Comparison of ENCODE assay signal across 21 cellular contexts in the genomic region with DNA sequence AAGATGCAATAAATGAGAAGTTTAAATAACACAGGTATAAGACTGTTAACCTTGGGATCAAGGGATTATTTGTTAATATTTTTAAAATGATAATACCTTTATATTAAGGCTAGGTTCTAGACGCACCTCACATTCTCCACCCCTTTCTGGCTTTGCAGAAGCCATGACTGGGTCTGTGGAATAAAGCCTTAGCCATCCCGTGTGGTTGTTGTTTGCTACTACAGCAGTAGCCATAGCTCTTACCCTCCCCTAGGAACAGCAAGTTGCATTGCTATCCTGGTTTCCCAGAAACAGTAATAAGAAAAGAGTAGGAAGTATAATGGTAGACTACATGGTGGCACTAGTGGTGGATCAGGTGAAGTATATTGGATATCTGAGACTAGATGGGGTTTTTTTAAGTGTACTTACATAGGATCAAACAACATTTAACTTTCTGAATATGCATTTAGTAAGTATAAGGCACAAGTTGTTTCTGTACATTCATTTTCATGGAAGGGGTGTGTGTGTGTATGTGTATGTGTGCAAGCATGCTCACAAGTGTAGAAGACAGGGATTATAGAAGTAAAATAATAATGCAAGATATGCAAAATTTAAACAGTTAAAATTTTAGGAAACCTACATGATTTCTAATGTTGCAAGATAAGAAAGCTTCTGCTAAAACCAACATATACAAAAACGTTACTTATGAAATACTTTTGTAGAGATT.
DNase-seq lines count a peak whose midpoint lies in the region; ATAC-seq, FAIRE-seq and TF ChIP-seq lines count a peak whose summit lies in the region.
"Had no signal": no experiment of that assay in that cellular context is flagged by ENCODE, and none has a peak within 500 bp of the region (broad histone marks: within the 10 kb centered on the region; RNA-seq: fewer than 3 reads in every experiment).

No MANE protein-coding gene starts in this region.

- H3K27ac ChIP-seq in pancreas, result no peak overlapping the region
- H3K27ac ChIP-seq: SJCRH30 had no signal

- peak; percentile 41 for DNase-seq in H7
- DNase-seq in NCI-H82 treated with DMSO at 0.1 percent for 48 hours (lab: John Stamatoyannopoulos, UW; ENCODE audit: unreplicated experiment), result peak; percentile 8
- DNase-seq in epithelial cell of proximal tubule (ENCODE audit: low read depth), result no peak
- no peak for DNase-seq in pancreas
- no peak for DNase-seq in NCI-H1105 treated with DMSO at 0.1 percent for 48 hours (lab: John Stamatoyannopoulos, UW)
- DNase-seq: activated CD4-positive, alpha-beta T cell treated with anti-CD3 and anti-CD28 coated beads for 1 hour; activated CD8-positive, alpha-beta memory T cell treated with anti-CD3 and anti-CD28 coated beads, Interleukin-2, amount 10 ng/mL, durations not matched to agents 7 days and 5 days; activated effector memory CD4-positive, alpha-beta T cell treated with Interleukin-2 at 50 U/mL for 16 hours; amniotic stem cell; foreskin melanocyte; left ventricle myocardium superior; NCI-H187; NCI-H510A treated with DMSO at 0.1 percent for 48 hours; SJCRH30; small intestine; stimulated activated CD4-positive, alpha-beta T cell treated with anti-CD3 and anti-CD28 coated beads, Interleukin-4, amount 100 ng/mL, for 4 hours; stimulated activated CD8-positive, alpha-beta memory T cell treated with anti-CD3 and anti-CD28 coated beads, Interleukin-4, amount 100 ng/mL, for 48 hours had no signal

- WGBS in pancreas, 2 donors, result 28 to 35% methylated on average over 3 of the region's 3 CpGs

- H3K4me1 ChIP-seq in pancreas, result peaks cover 11 to 16% (median 12%) of the 10 kb centered on the region in 3 donors
- H3K4me1 ChIP-seq: SJCRH30 had no signal

- H3K36me3 ChIP-seq in H7 (replicated peaks; ENCODE audit: control insufficient read depth, insufficient read depth, low read length) (no peaks in the 10 kb centered on the region), pancreas (no peaks in the 10 kb centered on the region)
- H3K36me3 ChIP-seq: HAP-1, SJCRH30 had no signal

- intact Hi-C loops in pancreas (cut with DNase I), result no loop called here

- TF ChIP-seq CTCF in epithelial cell of proximal tubule (conservative IDR thresholded peaks at IDR 0.05; ENCODE audit: low read depth, low read length), result peak; percentile 32
- no peak for TF ChIP-seq CTCF in pancreas (IDR thresholded peaks at IDR 0.05)

- no peaks in the 10 kb centered on the region for H3K9me3 ChIP-seq in pancreas
- H3K9me3 ChIP-seq: HAP-1 had no signal

- no peak overlapping the region for H3K4me3 ChIP-seq in H7 (ENCODE audit: insufficient read depth, low read depth, low read length)
- H3K4me3 ChIP-seq in epithelial cell of proximal tubule (ENCODE audit: low read depth, low read length), result no peak overlapping the region
- no peak overlapping the region for H3K4me3 ChIP-seq in pancreas
- H3K4me3 ChIP-seq: HAP-1, SJCRH30 had no signal

- H3K27me3 ChIP-seq in H7 (ENCODE audit: control insufficient read depth, insufficient read depth, low read length) (no peaks in the 10 kb centered on the region), pancreas (no peaks in the 10 kb centered on the region)
- H3K27me3 ChIP-seq: SJCRH30 had no signal

- FAIRE-seq in pancreas (lab: Jason Lieb, UNC), result no peak
- FAIRE-seq: endometrium, small intestine had no signal

- ATAC-seq in pancreas, result peak; percentile 69 to 80 (median 75)
- ATAC-seq in GM19463 (IDR thresholded peaks at IDR 0.05; ENCODE audit: unreplicated experiment), result no peak
- no peak for ATAC-seq in GM19455 (IDR thresholded peaks at IDR 0.05; ENCODE audit: unreplicated experiment)
- ATAC-seq: activated CD8-positive, alpha-beta memory T cell treated with anti-CD3 and anti-CD28 coated beads, Interleukin-2, amount 10 ng/mL, durations not matched to agents 7 days and 5 days had no signal

Comparison
In these comparisons a context has a peak if more than half of its experiments do, and no peak if none do; other contexts are left out.
1. DNase-seq: peak in H7 (single experiment) and NCI-H82 treated with DMSO at 0.1 percent for 48 hours (single experiment); none in epithelial cell of proximal tubule (single experiment), pancreas (0 of 6) and NCI-H1105 treated with DMSO at 0.1 percent for 48 hours (single experiment).
2. ATAC-seq: peak in pancreas (4 of 4); none in GM19463 (single experiment) and GM19455 (single experiment).